ENCODE assay signal across 1 cellular context in the genomic region with DNA sequence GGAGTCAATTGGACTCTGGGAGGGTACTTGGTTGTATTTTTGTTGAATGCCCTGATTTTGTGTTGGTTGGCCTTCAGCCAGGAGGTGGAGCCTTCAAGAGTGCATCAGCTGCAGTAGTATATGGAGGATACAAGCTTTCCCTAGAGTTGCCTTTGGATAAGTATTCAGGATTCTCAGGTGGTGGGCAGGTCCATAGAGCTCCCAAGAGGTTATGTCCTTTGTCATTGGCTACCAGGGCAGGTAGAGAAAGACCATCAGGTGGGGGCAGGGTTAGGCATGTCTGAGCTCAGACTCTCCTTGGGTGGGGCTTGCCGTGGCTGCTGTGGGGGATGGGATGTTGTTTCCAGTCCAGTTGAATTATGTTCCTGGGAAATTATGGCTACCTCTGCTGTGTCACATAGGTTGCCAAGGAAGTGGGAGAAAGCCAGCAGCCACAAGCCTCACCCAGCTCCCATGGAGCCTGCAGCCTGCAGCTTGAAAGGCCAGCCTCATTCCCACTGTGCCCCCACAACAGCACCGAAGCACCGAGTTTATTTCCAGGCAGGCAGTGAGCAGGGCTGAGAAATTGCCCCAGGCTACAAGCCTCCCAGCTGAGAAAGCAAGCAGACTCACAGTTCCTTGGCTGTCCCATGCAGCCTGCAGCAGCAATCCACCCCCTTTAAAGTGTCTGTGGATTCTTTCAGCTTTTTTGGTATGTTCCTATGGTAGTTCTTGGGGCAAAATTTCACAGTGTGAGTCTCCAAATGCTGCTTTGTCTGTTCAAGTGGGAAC.
TF ChIP-seq lines count a peak whose summit lies in the region.

No MANE protein-coding gene starts in this region.

TF ChIP-seq in H1, 55 proteins besides CTCF, POLR2A, EP300 and RAD21:
- TF ChIP-seq CHD1 (IDR thresholded peaks at IDR 0.05; ENCODE audit: low read depth, low read length) (no peak), SP1 (IDR thresholded peaks at IDR 0.05; ENCODE audit: low read depth, low read length) (no peak), ZNF274 (IDR thresholded peaks at IDR 0.05; ENCODE audit: borderline replicate concordance, extremely low read depth, low read length) (no peak), NANOG (IDR thresholded peaks at IDR 0.05; ENCODE audit: insufficient read depth, low read depth, low read length, poor library complexity, severe bottlenecking) (no peak), POU5F1 (IDR thresholded peaks at IDR 0.05; ENCODE audit: low read depth, low read length) (no peak), FOSL1 (IDR thresholded peaks at IDR 0.05; ENCODE audit: insufficient read depth, low read depth, low read length) (no peak), TAF1 (IDR thresholded peaks at IDR 0.05; ENCODE audit: low read depth, low read length) (no peak), SIN3A (conservative IDR thresholded peaks at IDR 0.05 in 1 of 2, IDR thresholded peaks at IDR 0.05 in 1 of 2; ENCODE audit: low read depth in 1 of 2, low read length in 2 of 2) (no peak), PHF8 (conservative IDR thresholded peaks at IDR 0.05; ENCODE audit: low read depth, low read length) (no peak), ASH2L (IDR thresholded peaks at IDR 0.05; ENCODE audit: low read length) (no peak), TAF7 (optimal IDR thresholded peaks at IDR 0.05; ENCODE audit: borderline replicate concordance, low read depth, low read length) (no peak), SUZ12 (IDR thresholded peaks at IDR 0.05; ENCODE audit: low read length) (no peak), CBX8 (IDR thresholded peaks at IDR 0.05; ENCODE audit: borderline replicate concordance, low read depth, low read length) (no peak), BACH1 (IDR thresholded peaks at IDR 0.05; ENCODE audit: low read length) (no peak), EGR1 (IDR thresholded peaks at IDR 0.05; ENCODE audit: borderline replicate concordance, low read depth, low read length) (no peak), SP2 (IDR thresholded peaks at IDR 0.05; ENCODE audit: low read length) (no peak), BCL11A (IDR thresholded peaks at IDR 0.05; ENCODE audit: low read depth in 2 of 2, low read length in 2 of 2) (no peak), GABPA (IDR thresholded peaks at IDR 0.05; ENCODE audit: borderline replicate concordance, insufficient read depth, low read length) (no peak)
- TF ChIP-seq, protein P1, sequence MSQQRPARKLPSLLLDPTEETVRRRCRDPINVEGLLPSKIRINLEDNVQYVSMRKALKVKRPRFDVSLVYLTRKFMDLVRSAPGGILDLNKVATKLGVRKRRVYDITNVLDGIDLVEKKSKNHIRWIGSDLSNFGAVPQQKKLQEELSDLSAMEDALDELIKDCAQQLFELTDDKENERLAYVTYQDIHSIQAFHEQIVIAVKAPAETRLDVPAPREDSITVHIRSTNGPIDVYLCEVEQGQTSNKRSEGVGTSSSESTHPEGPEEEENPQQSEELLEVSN (IDR thresholded peaks at IDR 0.05) = no peak
- TF ChIP-seq, protein P2, sequence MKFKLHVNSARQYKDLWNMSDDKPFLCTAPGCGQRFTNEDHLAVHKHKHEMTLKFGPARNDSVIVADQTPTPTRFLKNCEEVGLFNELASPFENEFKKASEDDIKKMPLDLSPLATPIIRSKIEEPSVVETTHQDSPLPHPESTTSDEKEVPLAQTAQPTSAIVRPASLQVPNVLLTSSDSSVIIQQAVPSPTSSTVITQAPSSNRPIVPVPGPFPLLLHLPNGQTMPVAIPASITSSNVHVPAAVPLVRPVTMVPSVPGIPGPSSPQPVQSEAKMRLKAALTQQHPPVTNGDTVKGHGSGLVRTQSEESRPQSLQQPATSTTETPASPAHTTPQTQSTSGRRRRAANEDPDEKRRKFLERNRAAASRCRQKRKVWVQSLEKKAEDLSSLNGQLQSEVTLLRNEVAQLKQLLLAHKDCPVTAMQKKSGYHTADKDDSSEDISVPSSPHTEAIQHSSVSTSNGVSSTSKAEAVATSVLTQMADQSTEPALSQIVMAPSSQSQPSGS (IDR thresholded peaks at IDR 0.05; ENCODE audit: low read length) = no peak
